Comparison of ENCODE assay signal across 2 cellular contexts in the genomic region with DNA sequence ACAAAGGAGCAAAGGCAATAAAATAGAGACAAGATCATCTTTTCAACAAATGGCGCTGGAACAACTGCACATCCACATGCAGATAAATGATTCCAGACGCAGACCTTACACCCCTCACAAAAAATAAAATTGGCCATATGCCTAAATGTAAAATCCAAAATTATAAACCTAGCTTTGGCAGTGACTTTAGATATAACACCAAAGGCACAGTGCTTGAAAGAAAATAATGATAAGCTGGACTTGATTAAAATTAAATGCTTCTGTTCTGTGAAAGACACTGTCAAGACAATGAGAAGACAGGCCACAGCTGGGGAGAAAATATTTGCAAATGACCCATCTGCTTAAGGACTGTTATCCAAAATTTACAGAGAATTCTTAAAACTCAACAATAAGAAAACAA.
TF ChIP-seq lines count a peak whose summit lies in the region.

No MANE protein-coding gene starts in this region.

TF ChIP-seq in GM23338, 12 proteins besides CTCF, POLR2A, EP300 and RAD21 (continued from another document):
- TF ChIP-seq, protein P1, sequence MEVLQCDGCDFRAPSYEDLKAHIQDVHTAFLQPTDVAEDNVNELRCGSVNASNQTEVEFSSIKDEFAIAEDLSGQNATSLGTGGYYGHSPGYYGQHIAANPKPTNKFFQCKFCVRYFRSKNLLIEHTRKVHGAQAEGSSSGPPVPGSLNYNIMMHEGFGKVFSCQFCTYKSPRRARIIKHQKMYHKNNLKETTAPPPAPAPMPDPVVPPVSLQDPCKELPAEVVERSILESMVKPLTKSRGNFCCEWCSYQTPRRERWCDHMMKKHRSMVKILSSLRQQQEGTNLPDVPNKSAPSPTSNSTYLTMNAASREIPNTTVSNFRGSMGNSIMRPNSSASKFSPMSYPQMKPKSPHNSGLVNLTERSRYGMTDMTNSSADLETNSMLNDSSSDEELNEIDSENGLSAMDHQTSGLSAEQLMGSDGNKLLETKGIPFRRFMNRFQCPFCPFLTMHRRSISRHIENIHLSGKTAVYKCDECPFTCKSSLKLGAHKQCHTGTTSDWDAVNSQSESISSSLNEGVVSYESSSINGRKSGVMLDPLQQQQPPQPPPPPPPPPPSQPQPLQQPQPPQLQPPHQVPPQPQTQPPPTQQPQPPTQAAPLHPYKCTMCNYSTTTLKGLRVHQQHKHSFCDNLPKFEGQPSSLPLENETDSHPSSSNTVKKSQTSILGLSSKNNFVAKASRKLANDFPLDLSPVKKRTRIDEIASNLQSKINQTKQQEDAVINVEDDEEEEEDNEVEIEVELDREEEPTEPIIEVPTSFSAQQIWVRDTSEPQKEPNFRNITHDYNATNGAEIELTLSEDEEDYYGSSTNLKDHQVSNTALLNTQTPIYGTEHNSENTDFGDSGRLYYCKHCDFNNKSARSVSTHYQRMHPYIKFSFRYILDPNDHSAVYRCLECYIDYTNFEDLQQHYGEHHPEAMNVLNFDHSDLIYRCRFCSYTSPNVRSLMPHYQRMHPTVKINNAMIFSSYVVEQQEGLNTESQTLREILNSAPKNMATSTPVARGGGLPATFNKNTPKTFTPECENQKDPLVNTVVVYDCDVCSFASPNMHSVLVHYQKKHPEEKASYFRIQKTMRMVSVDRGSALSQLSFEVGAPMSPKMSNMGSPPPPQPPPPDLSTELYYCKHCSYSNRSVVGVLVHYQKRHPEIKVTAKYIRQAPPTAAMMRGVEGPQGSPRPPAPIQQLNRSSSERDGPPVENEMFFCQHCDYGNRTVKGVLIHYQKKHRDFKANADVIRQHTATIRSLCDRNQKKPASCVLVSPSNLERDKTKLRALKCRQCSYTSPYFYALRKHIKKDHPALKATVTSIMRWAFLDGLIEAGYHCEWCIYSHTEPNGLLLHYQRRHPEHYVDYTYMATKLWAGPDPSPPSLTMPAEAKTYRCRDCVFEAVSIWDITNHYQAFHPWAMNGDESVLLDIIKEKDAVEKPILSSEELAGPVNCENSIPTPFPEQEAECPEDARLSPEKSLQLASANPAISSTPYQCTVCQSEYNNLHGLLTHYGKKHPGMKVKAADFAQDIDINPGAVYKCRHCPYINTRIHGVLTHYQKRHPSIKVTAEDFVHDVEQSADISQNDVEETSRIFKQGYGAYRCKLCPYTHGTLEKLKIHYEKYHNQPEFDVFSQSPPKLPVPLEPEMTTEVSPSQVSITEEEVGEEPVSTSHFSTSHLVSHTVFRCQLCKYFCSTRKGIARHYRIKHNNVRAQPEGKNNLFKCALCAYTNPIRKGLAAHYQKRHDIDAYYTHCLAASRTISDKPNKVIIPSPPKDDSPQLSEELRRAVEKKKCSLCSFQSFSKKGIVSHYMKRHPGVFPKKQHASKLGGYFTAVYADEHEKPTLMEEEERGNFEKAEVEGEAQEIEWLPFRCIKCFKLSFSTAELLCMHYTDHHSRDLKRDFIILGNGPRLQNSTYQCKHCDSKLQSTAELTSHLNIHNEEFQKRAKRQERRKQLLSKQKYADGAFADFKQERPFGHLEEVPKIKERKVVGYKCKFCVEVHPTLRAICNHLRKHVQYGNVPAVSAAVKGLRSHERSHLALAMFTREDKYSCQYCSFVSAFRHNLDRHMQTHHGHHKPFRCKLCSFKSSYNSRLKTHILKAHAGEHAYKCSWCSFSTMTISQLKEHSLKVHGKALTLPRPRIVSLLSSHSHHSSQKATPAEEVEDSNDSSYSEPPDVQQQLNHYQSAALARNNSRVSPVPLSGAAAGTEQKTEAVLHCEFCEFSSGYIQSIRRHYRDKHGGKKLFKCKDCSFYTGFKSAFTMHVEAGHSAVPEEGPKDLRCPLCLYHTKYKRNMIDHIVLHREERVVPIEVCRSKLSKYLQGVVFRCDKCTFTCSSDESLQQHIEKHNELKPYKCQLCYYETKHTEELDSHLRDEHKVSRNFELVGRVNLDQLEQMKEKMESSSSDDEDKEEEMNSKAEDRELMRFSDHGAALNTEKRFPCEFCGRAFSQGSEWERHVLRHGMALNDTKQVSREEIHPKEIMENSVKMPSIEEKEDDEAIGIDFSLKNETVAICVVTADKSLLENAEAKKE (CRISPR knock-in tag; IDR thresholded peaks at IDR 0.05), result no peak
TF ChIP-seq in GM23338: peak in this region for 0.

TF ChIP-seq in WTC11, 78 proteins besides CTCF, POLR2A, EP300 and RAD21 (continued from another document):
- TF ChIP-seq, protein P2, sequence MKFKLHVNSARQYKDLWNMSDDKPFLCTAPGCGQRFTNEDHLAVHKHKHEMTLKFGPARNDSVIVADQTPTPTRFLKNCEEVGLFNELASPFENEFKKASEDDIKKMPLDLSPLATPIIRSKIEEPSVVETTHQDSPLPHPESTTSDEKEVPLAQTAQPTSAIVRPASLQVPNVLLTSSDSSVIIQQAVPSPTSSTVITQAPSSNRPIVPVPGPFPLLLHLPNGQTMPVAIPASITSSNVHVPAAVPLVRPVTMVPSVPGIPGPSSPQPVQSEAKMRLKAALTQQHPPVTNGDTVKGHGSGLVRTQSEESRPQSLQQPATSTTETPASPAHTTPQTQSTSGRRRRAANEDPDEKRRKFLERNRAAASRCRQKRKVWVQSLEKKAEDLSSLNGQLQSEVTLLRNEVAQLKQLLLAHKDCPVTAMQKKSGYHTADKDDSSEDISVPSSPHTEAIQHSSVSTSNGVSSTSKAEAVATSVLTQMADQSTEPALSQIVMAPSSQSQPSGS (CRISPR knock-in tag; IDR thresholded peaks at IDR 0.05; ENCODE audit: borderline replicate concordance, low read depth), result no peak
- TF ChIP-seq, protein P3, sequence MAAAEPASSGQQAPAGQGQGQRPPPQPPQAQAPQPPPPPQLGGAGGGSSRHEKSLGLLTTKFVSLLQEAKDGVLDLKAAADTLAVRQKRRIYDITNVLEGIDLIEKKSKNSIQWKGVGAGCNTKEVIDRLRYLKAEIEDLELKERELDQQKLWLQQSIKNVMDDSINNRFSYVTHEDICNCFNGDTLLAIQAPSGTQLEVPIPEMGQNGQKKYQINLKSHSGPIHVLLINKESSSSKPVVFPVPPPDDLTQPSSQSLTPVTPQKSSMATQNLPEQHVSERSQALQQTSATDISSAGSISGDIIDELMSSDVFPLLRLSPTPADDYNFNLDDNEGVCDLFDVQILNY (CRISPR knock-in tag; IDR thresholded peaks at IDR 0.05), result no peak
- TF ChIP-seq E2F4 (CRISPR knock-in tag; IDR thresholded peaks at IDR 0.05; ENCODE audit: borderline replicate concordance, low read depth) (no peak), NR3C1 (CRISPR knock-in tag; conservative IDR thresholded peaks at IDR 0.05; ENCODE audit: low read depth) (no peak), HMGA2 (CRISPR knock-in tag; IDR thresholded peaks at IDR 0.05) (no peak), ZBTB21 (CRISPR knock-in tag; IDR thresholded peaks at IDR 0.05; ENCODE audit: borderline replicate concordance) (no peak), TCF7 (CRISPR knock-in tag; IDR thresholded peaks at IDR 0.05; ENCODE audit: low read depth) (no peak), ESRRA (CRISPR knock-in tag; IDR thresholded peaks at IDR 0.05; ENCODE audit: borderline replicate concordance) (no peak), FOXK1 (CRISPR knock-in tag; IDR thresholded peaks at IDR 0.05) (no peak), SOX15 (CRISPR knock-in tag; IDR thresholded peaks at IDR 0.05) (no peak), GABPB1 (CRISPR knock-in tag; IDR thresholded peaks at IDR 0.05) (no peak)
- TF ChIP-seq, protein P4, sequence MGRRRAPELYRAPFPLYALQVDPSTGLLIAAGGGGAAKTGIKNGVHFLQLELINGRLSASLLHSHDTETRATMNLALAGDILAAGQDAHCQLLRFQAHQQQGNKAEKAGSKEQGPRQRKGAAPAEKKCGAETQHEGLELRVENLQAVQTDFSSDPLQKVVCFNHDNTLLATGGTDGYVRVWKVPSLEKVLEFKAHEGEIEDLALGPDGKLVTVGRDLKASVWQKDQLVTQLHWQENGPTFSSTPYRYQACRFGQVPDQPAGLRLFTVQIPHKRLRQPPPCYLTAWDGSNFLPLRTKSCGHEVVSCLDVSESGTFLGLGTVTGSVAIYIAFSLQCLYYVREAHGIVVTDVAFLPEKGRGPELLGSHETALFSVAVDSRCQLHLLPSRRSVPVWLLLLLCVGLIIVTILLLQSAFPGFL (CRISPR knock-in tag; IDR thresholded peaks at IDR 0.05; ENCODE audit: borderline replicate concordance), result no peak
